In genomic region chr19:32313866-32314265, GRCh38 we compare ENCODE assay signal across 32 cellular contexts.
"Had no signal": no experiment of that assay in that cellular context is flagged by ENCODE, and none has a peak within 500 bp of the region (broad histone marks: within the 10 kb centered on the region; RNA-seq: fewer than 3 reads in every experiment).

No MANE protein-coding gene starts in this region.

- H3K27ac ChIP-seq: adrenal gland, body of pancreas, heart right ventricle, left lung, lower lobe of right lung, neutrophil, right lobe of liver, skin epidermis, uterus, VCaP had no signal

- H3K4me1 ChIP-seq: adrenal gland, body of pancreas, heart right ventricle, left lung, lower lobe of right lung, right lobe of liver, uterus had no signal

- H3K27ac Mint-ChIP-seq: activated CD4-positive, alpha-beta memory T cell treated with anti-CD3 and anti-CD28 coated beads for 36 hours; activated naive CD4-positive, alpha-beta T cell treated with anti-CD3 and anti-CD28 coated beads for 36 hours; activated naive CD8-positive, alpha-beta T cell treated with anti-CD3 and anti-CD28 coated beads for 36 hours; activated T-helper 1 cell treated with anti-CD3 and anti-CD28 coated beads, Interleukin-12 subunit alpha, Interleukin-12 subunit beta, Interleukin-2, Interleukin-4 antibody, amounts not matched to agents 30 ng/mL and 10 ng/mL and 1 ng/mL, durations not matched to agents 14 hours and 24 hours and 36 hours; natural killer cell; stimulated activated memory B cell treated with anti-CD40 and anti-IgM and Interleukin-4, amounts not matched to agents 10 μg/mL and 1 μg/mL and 100 μg/mL, for 72 hours; stimulated activated naive CD8-positive, alpha-beta T cell treated with anti-CD3 and anti-CD28 coated beads, Interleukin-15, amount 100 ng/mL, for 72 hours; type B pancreatic cell had no signal

- DNase-seq: activated CD4-positive, alpha-beta memory T cell treated with anti-CD3 and anti-CD28 coated beads for 36 hours; activated CD4-positive, alpha-beta T cell treated with anti-CD3 and anti-CD28 coated beads for 48 hours; activated CD8-positive, alpha-beta memory T cell treated with anti-CD3 and anti-CD28 coated beads, Interleukin-2, amount 50 U/mL, for 4 hours; activated effector memory CD4-positive, alpha-beta T cell treated with anti-CD3 and anti-CD28 coated beads, Interleukin-2, amount 50 U/mL, for 16 hours; activated naive CD4-positive, alpha-beta T cell treated with anti-CD3 and anti-CD28 coated beads for 36 hours; activated naive CD8-positive, alpha-beta T cell treated with anti-CD3 and anti-CD28 coated beads for 36 hours; activated T-cell treated with anti-CD3 and anti-CD28 coated beads, Interleukin-2, amount 50 U/mL, for 1 hour; aorta; body of pancreas; effector memory CD4-positive, alpha-beta T cell; erythroblast; heart right ventricle; left lung; lower lobe of right lung; mesenchymal stem cell; natural killer cell; right lobe of liver; stimulated activated CD4-positive, alpha-beta T cell treated with anti-CD3 and anti-CD28 coated beads, Interleukin-1b, Interleukin-23, amount 100 ng/mL, for 48 hours; stimulated activated CD4-positive, alpha-beta T cell treated with anti-CD3 and anti-CD28 coated beads, Interleukin-4, amount 100 ng/mL, for 4 hours; stimulated activated CD8-positive, alpha-beta memory T cell treated with anti-CD3 and anti-CD28 coated beads, Interleukin-4, amount 100 ng/mL, for 48 hours; stimulated activated naive CD8-positive, alpha-beta T cell treated with anti-CD3 and anti-CD28 coated beads, Interleukin-15, amount 100 ng/mL, for 72 hours; substantia nigra; T-helper 9 cell; uterus had no signal

- H3K36me3 Mint-ChIP-seq: activated CD4-positive, alpha-beta memory T cell treated with anti-CD3 and anti-CD28 coated beads for 36 hours; activated naive CD8-positive, alpha-beta T cell treated with anti-CD3 and anti-CD28 coated beads for 36 hours; natural killer cell; stimulated activated memory B cell treated with anti-CD40 and anti-IgM and Interleukin-4, amounts not matched to agents 10 μg/mL and 1 μg/mL and 100 μg/mL, for 72 hours; type B pancreatic cell had no signal

- H3K36me3 ChIP-seq: adrenal gland, heart right ventricle, left lung, lower lobe of right lung, neutrophil, right lobe of liver, uterus had no signal

- H3K9me3 ChIP-seq: adrenal gland, body of pancreas, heart right ventricle, left lung, lower lobe of right lung, neutrophil, right lobe of liver, uterus had no signal

- H3K4me3 Mint-ChIP-seq: activated CD4-positive, alpha-beta memory T cell treated with anti-CD3 and anti-CD28 coated beads for 36 hours; activated naive CD4-positive, alpha-beta T cell treated with anti-CD3 and anti-CD28 coated beads for 36 hours; activated naive CD8-positive, alpha-beta T cell treated with anti-CD3 and anti-CD28 coated beads for 36 hours; activated T-helper 1 cell treated with anti-CD3 and anti-CD28 coated beads, Interleukin-12 subunit alpha, Interleukin-12 subunit beta, Interleukin-2, Interleukin-4 antibody, amounts not matched to agents 30 ng/mL and 10 ng/mL and 1 ng/mL, durations not matched to agents 14 hours and 24 hours and 36 hours; natural killer cell; stimulated activated memory B cell treated with anti-CD40 and anti-IgM and Interleukin-4, amounts not matched to agents 10 μg/mL and 1 μg/mL and 100 μg/mL, for 72 hours; stimulated activated naive CD8-positive, alpha-beta T cell treated with anti-CD3 and anti-CD28 coated beads, Interleukin-15, amount 100 ng/mL, for 72 hours; type B pancreatic cell had no signal

- H3K4me1 Mint-ChIP-seq: stimulated activated memory B cell treated with anti-CD40 and anti-IgM and Interleukin-4, amounts not matched to agents 10 μg/mL and 1 μg/mL and 100 μg/mL, for 72 hours; stimulated activated naive CD8-positive, alpha-beta T cell treated with anti-CD3 and anti-CD28 coated beads, Interleukin-15, amount 100 ng/mL, for 72 hours had no signal

- H3K9me3 Mint-ChIP-seq: activated CD4-positive, alpha-beta memory T cell treated with anti-CD3 and anti-CD28 coated beads for 36 hours; activated naive CD4-positive, alpha-beta T cell treated with anti-CD3 and anti-CD28 coated beads for 36 hours; activated naive CD8-positive, alpha-beta T cell treated with anti-CD3 and anti-CD28 coated beads for 36 hours; activated T-helper 1 cell treated with anti-CD3 and anti-CD28 coated beads, Interleukin-12 subunit alpha, Interleukin-12 subunit beta, Interleukin-2, Interleukin-4 antibody, amounts not matched to agents 30 ng/mL and 10 ng/mL and 1 ng/mL, durations not matched to agents 14 hours and 24 hours and 36 hours; natural killer cell; stimulated activated memory B cell treated with anti-CD40 and anti-IgM and Interleukin-4, amounts not matched to agents 10 μg/mL and 1 μg/mL and 100 μg/mL, for 72 hours; stimulated activated naive CD8-positive, alpha-beta T cell treated with anti-CD3 and anti-CD28 coated beads, Interleukin-15, amount 100 ng/mL, for 72 hours; type B pancreatic cell had no signal

- ATAC-seq: activated CD4-positive, CD25-positive, alpha-beta regulatory T cell treated with anti-CD3 and anti-CD28 coated beads, Interleukin-2, amount 50 U/mL, for 24 hours; body of pancreas; heart right ventricle; left lung; lower lobe of right lung; natural killer cell; right lobe of liver; stimulated activated memory B cell treated with anti-CD40 and anti-IgM and Interleukin-4, amounts not matched to agents 10 μg/mL and 1 μg/mL and 100 μg/mL, for 72 hours; stimulated activated naive CD8-positive, alpha-beta T cell treated with anti-CD3 and anti-CD28 coated beads, Interleukin-15, amount 100 ng/mL, for 72 hours had no signal

- H3K27me3 ChIP-seq: body of pancreas, right lobe of liver, uterus had no signal

- H3K4me3 ChIP-seq: adrenal gland, body of pancreas, heart right ventricle, left lung, lower lobe of right lung, right lobe of liver, skin epidermis, uterus had no signal
